ENCODE assay signal across 8 cellular contexts in the genomic region with DNA sequence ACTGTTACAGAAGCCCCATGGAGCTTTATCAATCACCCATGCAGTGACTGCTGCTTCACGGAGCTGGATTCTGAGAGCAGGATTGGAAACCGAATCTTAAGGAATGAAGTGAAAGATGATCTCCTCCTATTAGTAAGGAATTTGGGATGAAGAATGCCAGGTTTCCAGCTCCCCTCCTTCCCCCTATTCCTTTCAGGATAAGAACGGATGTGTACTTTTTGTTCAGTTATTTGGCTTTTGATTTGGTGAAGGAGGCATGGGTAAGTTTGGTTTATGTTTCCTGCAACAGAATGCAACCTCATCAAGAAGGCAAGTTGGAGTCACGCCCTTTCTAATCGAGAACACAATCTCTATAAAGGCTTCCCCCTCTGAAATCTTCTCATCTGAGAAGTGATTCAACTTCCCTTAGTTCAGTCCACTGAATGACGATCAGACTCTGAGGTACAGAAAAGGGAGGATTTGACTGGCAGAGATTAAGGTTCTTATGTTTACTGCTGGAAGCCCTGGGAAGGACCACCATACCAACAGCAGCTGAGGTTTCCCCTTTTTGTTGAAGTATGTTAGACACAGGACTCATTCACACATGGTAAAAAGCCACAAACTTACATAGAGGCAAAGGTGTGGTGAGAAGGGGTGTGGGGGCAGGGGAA. TPM values are rescaled to one million over a fixed set of nuclear protein-coding genes. Genes with fewer than 3 reads are reported as not detected.
DNase-seq lines count a peak whose midpoint lies in the region; ATAC-seq and TF ChIP-seq lines count a peak whose summit lies in the region.

No MANE protein-coding gene starts in this region.

- peaks cover 0 to 68% (median 29%) of the 10 kb centered on the region in 4 donors for H3K4me1 ChIP-seq in Peyer's patch

- H3K36me3 ChIP-seq in Peyer's patch, result peaks cover 0 to 6% (median 0%) of the 10 kb centered on the region in 3 donors

- peaks cover 5% of the 10 kb centered on the region for H3K36me3 Mint-ChIP-seq in natural killer cell treated with Interleukin-12 subunit alpha and Interleukin-12 subunit beta and Interleukin-15 and Interleukin-18, amount 100 ng/mL, for 72 hours

- TF ChIP-seq CTCF in Peyer's patch (IDR thresholded peaks at IDR 0.05), result no peak

- H3K27me3 ChIP-seq in Peyer's patch, result no peaks in the 10 kb centered on the region

- no peak overlapping the region for H3K4me3 ChIP-seq in Peyer's patch

- H3K4me3 Mint-ChIP-seq in natural killer cell treated with Interleukin-12 subunit alpha and Interleukin-12 subunit beta and Interleukin-15 and Interleukin-18, amount 100 ng/mL, for 72 hours, result peak overlapping the region; percentile 86

- no peak for TF ChIP-seq POLR2A in Peyer's patch (IDR thresholded peaks at IDR 0.05)

- peak; percentile 34 to 69 for ATAC-seq in natural killer cell treated with Interleukin-12 subunit alpha and Interleukin-12 subunit beta and Interleukin-15 and Interleukin-18, amount 100 ng/mL, for 72 hours
- no peak for ATAC-seq in GM18861 (IDR thresholded peaks at IDR 0.05; ENCODE audit: unreplicated experiment)

- H3K9me3 Mint-ChIP-seq in natural killer cell treated with Interleukin-12 subunit alpha and Interleukin-12 subunit beta and Interleukin-15 and Interleukin-18, amount 100 ng/mL, for 72 hours, result no peaks in the 10 kb centered on the region

- no peaks in the 10 kb centered on the region for H3K9me3 ChIP-seq in Peyer's patch

- DNase-seq in EH (ENCODE audit: low read depth), result peak; percentile 81
- no peak for DNase-seq in Peyer's patch
- no peak for DNase-seq in natural killer cell treated with Interleukin-12 subunit alpha and Interleukin-12 subunit beta and Interleukin-15 and Interleukin-18, amount 100 ng/mL, for 72 hours (ENCODE audit: low spot score)
- no peak for DNase-seq in RKO (ENCODE audit: low spot score)
- no peak for DNase-seq in NCI-H748 treated with DMSO at 0.1 percent for 48 hours (lab: John Stamatoyannopoulos, UW)
- DNase-seq in NAMALWA (ENCODE audit: low spot score), result no peak

- H3K4me1 Mint-ChIP-seq in natural killer cell treated with Interleukin-12 subunit alpha and Interleukin-12 subunit beta and Interleukin-15 and Interleukin-18, amount 100 ng/mL, for 72 hours (ENCODE audit: low read depth in 2 of 2), result peaks cover 65 to 68% of the 10 kb centered on the region in 2 donors

- H3K27ac ChIP-seq in Peyer's patch (peak overlapping the region; percentile 59 to 71 (median 66)), cingulate gyrus (ENCODE audit: low read depth, low read length) (peak overlapping the region; percentile 91)

- peak overlapping the region; percentile 90 to 96 for H3K27ac Mint-ChIP-seq in natural killer cell treated with Interleukin-12 subunit alpha and Interleukin-12 subunit beta and Interleukin-15 and Interleukin-18, amount 100 ng/mL, for 72 hours

- no peaks in the 10 kb centered on the region for H3K27me3 Mint-ChIP-seq in natural killer cell treated with Interleukin-12 subunit alpha and Interleukin-12 subunit beta and Interleukin-15 and Interleukin-18, amount 100 ng/mL, for 72 hours

RNA-seq across cellular contexts. Expression of gene ELMO2, which starts 5.5 kb away (rescaled TPM):
- total RNA-seq in Peyer's patch, result 10 to 100 TPM; 24.3 to 78.4 (median 26.4) TPM
- total RNA-seq in natural killer cell treated with Interleukin-12 subunit alpha and Interleukin-12 subunit beta and Interleukin-15 and Interleukin-18, amount 100 ng/mL, for 72 hours, result 100 to 1,000 TPM in 1 of 2 donors, 10 to 100 TPM in 1; 92.3 to 100 TPM
